1 cellular context compared by ENCODE assay signal in the genomic region with DNA sequence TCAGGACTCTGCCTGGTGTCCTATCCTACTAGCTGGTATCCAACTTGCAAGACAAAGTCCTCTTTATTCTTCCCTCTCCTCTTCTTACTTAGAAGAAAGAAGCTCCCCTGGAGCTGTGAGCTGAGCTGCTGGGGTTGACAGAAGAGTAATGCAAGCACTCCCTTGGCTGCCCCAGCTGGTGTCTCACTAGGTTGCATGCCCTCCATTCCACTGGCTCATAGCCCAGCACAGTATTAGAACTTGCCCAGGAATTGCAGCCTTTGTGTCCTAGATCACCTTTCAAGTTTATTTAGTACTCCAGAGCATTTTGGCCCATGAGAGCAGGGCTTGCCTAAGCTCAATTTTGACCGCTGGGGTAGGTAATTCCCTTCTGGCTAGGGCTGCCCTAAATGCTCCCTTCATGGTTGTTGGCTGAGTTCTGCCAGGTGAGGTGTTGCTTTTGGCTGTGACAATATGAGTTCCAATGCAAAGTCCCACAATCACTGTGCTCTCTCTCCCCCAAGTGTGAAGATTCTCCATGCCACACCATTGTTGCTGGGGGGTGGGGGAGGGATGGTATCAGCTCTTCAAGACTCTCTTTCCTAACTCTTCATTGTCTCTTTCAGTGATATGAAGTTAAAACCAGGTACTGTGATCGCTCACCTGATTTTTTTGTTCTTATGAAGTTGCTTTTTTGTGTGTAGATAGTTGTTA.
TF ChIP-seq lines count a peak whose summit lies in the region.

No MANE protein-coding gene starts in this region.

TF ChIP-seq in SK-N-SH treated with all-trans-retinoic acid at 6 μM for 48 hours, 23 proteins besides CTCF, POLR2A, EP300 and RAD21 (continued from another document):
- TF ChIP-seq CREB5 (CRISPR knock-in tag; IDR thresholded peaks at IDR 0.05; ENCODE audit: low read depth) (no peak), RARB (CRISPR knock-in tag; IDR thresholded peaks at IDR 0.05) (no peak), OSR1 (CRISPR knock-in tag; IDR thresholded peaks at IDR 0.05) (no peak), TCF4 (CRISPR knock-in tag; IDR thresholded peaks at IDR 0.05; ENCODE audit: borderline replicate concordance) (no peak), ZFP30 (CRISPR knock-in tag; IDR thresholded peaks at IDR 0.05) (no peak)
TF ChIP-seq in SK-N-SH treated with all-trans-retinoic acid at 6 μM for 48 hours: peak in this region for 0.
